In genomic region chr11:74937696-74938475, GRCh38 we compare ENCODE assay signal across 1 cellular context.
TF ChIP-seq lines count a peak whose summit lies in the region.

No MANE protein-coding gene starts in this region.

TF ChIP-seq in IMR-90, 13 proteins besides CTCF, POLR2A, EP300 and RAD21:
- TF ChIP-seq USF2 (IDR thresholded peaks at IDR 0.05; ENCODE audit: low read depth, low read length), result no peak
- no peak for TF ChIP-seq CEBPB (IDR thresholded peaks at IDR 0.05; ENCODE audit: low read depth, low read length)
- no peak for TF ChIP-seq MXI1 (IDR thresholded peaks at IDR 0.05; ENCODE audit: borderline replicate concordance, low read depth, low read length)
- no peak for TF ChIP-seq RCOR1 (IDR thresholded peaks at IDR 0.05; ENCODE audit: insufficient replicate concordance, low read length)
- TF ChIP-seq SMC3 (IDR thresholded peaks at IDR 0.05; ENCODE audit: low read depth, low read length), result no peak
- no peak for TF ChIP-seq RFX5 (IDR thresholded peaks at IDR 0.05; ENCODE audit: low read depth, low read length)
- TF ChIP-seq NFE2L2 (IDR thresholded peaks at IDR 0.05; ENCODE audit: low read depth, low read length), result no peak
- TF ChIP-seq CHD1 (IDR thresholded peaks at IDR 0.05; ENCODE audit: low read depth, low read length), result no peak
